Comparison of ENCODE assay signal across 13 cellular contexts in genomic region chr3:107604057-107604802, GRCh38.
A peak's percentile ranks its signal among the peaks of the same experiment; 100 is the strongest.
DNase-seq lines count a peak whose midpoint lies in the region; ATAC-seq, FAIRE-seq and TF ChIP-seq lines count a peak whose summit lies in the region.
"Had no signal": no experiment of that assay in that cellular context is flagged by ENCODE, and none has a peak within 500 bp of the region (broad histone marks: within the 10 kb centered on the region; RNA-seq: fewer than 3 reads in every experiment).

No MANE protein-coding gene starts in this region.

- no peak for FAIRE-seq in astrocyte (lab: Jason Lieb, UNC)
- FAIRE-seq: urothelium cell line had no signal

- peaks cover 6% of the 10 kb centered on the region for H3K9me3 ChIP-seq in astrocyte (ENCODE audit: insufficient read depth, low read depth, low read length)
- peaks cover 12% of the 10 kb centered on the region for H3K9me3 ChIP-seq in left ventricle myocardium inferior (replicated peaks)

- H3K9me3 Mint-ChIP-seq in activated naive CD8-positive, alpha-beta T cell treated with anti-CD3 and anti-CD28 coated beads, Interleukin-2, amount 50 U/mL, for 24 hours: peaks cover 20% of the 10 kb centered on the region
- peaks cover 17% of the 10 kb centered on the region for H3K9me3 Mint-ChIP-seq in activated naive CD8-positive, alpha-beta T cell treated with anti-CD3 and anti-CD28 coated beads for 36 hours
- H3K9me3 Mint-ChIP-seq in astrocyte (ENCODE audit: unreplicated experiment): peaks cover 2% of the 10 kb centered on the region
- H3K9me3 Mint-ChIP-seq in stimulated activated effector memory CD8-positive, alpha-beta T cell treated with anti-CD3 and anti-CD28 coated beads, Interleukin-12 subunit alpha, Interleukin-12 subunit beta, amount 100 ng/mL, for 72 hours: peaks cover 3% of the 10 kb centered on the region

- peaks cover 9% of the 10 kb centered on the region for H4K20me1 ChIP-seq in astrocyte (ENCODE audit: insufficient read depth, low read length)

- peaks cover 28% of the 10 kb centered on the region for H3K36me3 Mint-ChIP-seq in activated naive CD8-positive, alpha-beta T cell treated with anti-CD3 and anti-CD28 coated beads, Interleukin-2, amount 50 U/mL, for 24 hours (ENCODE audit: low read depth)
- H3K36me3 Mint-ChIP-seq in activated naive CD8-positive, alpha-beta T cell treated with anti-CD3 and anti-CD28 coated beads for 36 hours: peaks cover 39% of the 10 kb centered on the region
- peaks cover 23% of the 10 kb centered on the region for H3K36me3 Mint-ChIP-seq in astrocyte (ENCODE audit: low read depth, unreplicated experiment)
- no peaks in the 10 kb centered on the region for H3K36me3 Mint-ChIP-seq in stimulated activated effector memory CD8-positive, alpha-beta T cell treated with anti-CD3 and anti-CD28 coated beads, Interleukin-12 subunit alpha, Interleukin-12 subunit beta, amount 100 ng/mL, for 72 hours

- H3K4me3 Mint-ChIP-seq in activated naive CD8-positive, alpha-beta T cell treated with anti-CD3 and anti-CD28 coated beads, Interleukin-2, amount 50 U/mL, for 24 hours: no peak overlapping the region
- H3K4me3 Mint-ChIP-seq in activated naive CD8-positive, alpha-beta T cell treated with anti-CD3 and anti-CD28 coated beads for 36 hours: no peak overlapping the region
- H3K4me3 Mint-ChIP-seq in astrocyte (ENCODE audit: unreplicated experiment): no peak overlapping the region
- no peak overlapping the region for H3K4me3 Mint-ChIP-seq in stimulated activated effector memory CD8-positive, alpha-beta T cell treated with anti-CD3 and anti-CD28 coated beads, Interleukin-12 subunit alpha, Interleukin-12 subunit beta, amount 100 ng/mL, for 72 hours

- H3K4me3 ChIP-seq in astrocyte (ENCODE audit: insufficient read depth, low read depth, low read length): no peak overlapping the region
- no peak overlapping the region for H3K4me3 ChIP-seq in left ventricle myocardium inferior

- H3K27ac Mint-ChIP-seq in activated naive CD8-positive, alpha-beta T cell treated with anti-CD3 and anti-CD28 coated beads, Interleukin-2, amount 50 U/mL, for 24 hours: peak overlapping the region; percentile 14
- H3K27ac Mint-ChIP-seq in activated naive CD8-positive, alpha-beta T cell treated with anti-CD3 and anti-CD28 coated beads for 36 hours: no peak overlapping the region
- H3K27ac Mint-ChIP-seq in astrocyte (ENCODE audit: unreplicated experiment): no peak overlapping the region
- H3K27ac Mint-ChIP-seq in stimulated activated effector memory CD8-positive, alpha-beta T cell treated with anti-CD3 and anti-CD28 coated beads, Interleukin-12 subunit alpha, Interleukin-12 subunit beta, amount 100 ng/mL, for 72 hours: no peak overlapping the region

- H3K9ac ChIP-seq in astrocyte (ENCODE audit: low read length): no peak overlapping the region
- H3K9ac ChIP-seq: KMS-11 had no signal

- ATAC-seq in activated naive CD8-positive, alpha-beta T cell treated with anti-CD3 and anti-CD28 coated beads, Interleukin-2, amount 50 U/mL, for 24 hours: no peak
- peak; percentile 78 for ATAC-seq in stimulated activated effector memory CD8-positive, alpha-beta T cell treated with anti-CD3 and anti-CD28 coated beads, Interleukin-12 subunit alpha, Interleukin-12 subunit beta, amount 100 ng/mL, for 72 hours
- ATAC-seq in GM21825 (IDR thresholded peaks at IDR 0.05; ENCODE audit: unreplicated experiment): no peak

- no peak overlapping the region for H3K27ac ChIP-seq in astrocyte (ENCODE audit: low read depth, low read length)
- peak overlapping the region; percentile 82 for H3K27ac ChIP-seq in left ventricle myocardium inferior (replicated peaks)
- H3K27ac ChIP-seq: KMS-11 had no signal

- H3K27me3 Mint-ChIP-seq in activated naive CD8-positive, alpha-beta T cell treated with anti-CD3 and anti-CD28 coated beads, Interleukin-2, amount 50 U/mL, for 24 hours: no peaks in the 10 kb centered on the region
- H3K27me3 Mint-ChIP-seq in activated naive CD8-positive, alpha-beta T cell treated with anti-CD3 and anti-CD28 coated beads for 36 hours: no peaks in the 10 kb centered on the region
- no peaks in the 10 kb centered on the region for H3K27me3 Mint-ChIP-seq in astrocyte (ENCODE audit: low read depth, unreplicated experiment)

- H3K79me2 ChIP-seq in astrocyte (ENCODE audit: insufficient read depth, low read length): peaks cover 13% of the 10 kb centered on the region

- H3K4me1 ChIP-seq in astrocyte (ENCODE audit: insufficient read depth, low read length) (peaks cover 4% of the 10 kb centered on the region), left ventricle myocardium inferior (peaks cover 48% of the 10 kb centered on the region)

- intact Hi-C loops in left ventricle myocardium inferior (cut with micrococcal nuclease): no loop called here

- H3K4me1 Mint-ChIP-seq in activated naive CD8-positive, alpha-beta T cell treated with anti-CD3 and anti-CD28 coated beads, Interleukin-2, amount 50 U/mL, for 24 hours: peaks cover 32% of the 10 kb centered on the region
- H3K4me1 Mint-ChIP-seq in activated naive CD8-positive, alpha-beta T cell treated with anti-CD3 and anti-CD28 coated beads for 36 hours: peaks cover 34% of the 10 kb centered on the region
- peaks cover 32% of the 10 kb centered on the region for H3K4me1 Mint-ChIP-seq in astrocyte (ENCODE audit: low read depth, unreplicated experiment)
- peaks cover 26% of the 10 kb centered on the region for H3K4me1 Mint-ChIP-seq in stimulated activated effector memory CD8-positive, alpha-beta T cell treated with anti-CD3 and anti-CD28 coated beads, Interleukin-12 subunit alpha, Interleukin-12 subunit beta, amount 100 ng/mL, for 72 hours

- no peak for DNase-seq in activated naive CD8-positive, alpha-beta T cell treated with anti-CD3 and anti-CD28 coated beads, Interleukin-2, amount 50 U/mL, for 24 hours
- no peak for DNase-seq in activated naive CD8-positive, alpha-beta T cell treated with anti-CD3 and anti-CD28 coated beads for 36 hours
- DNase-seq in astrocyte (ENCODE audit: low read depth) (peak; percentile 58), left ventricle myocardium inferior (no peak), NCI-H82 (lab: John Stamatoyannopoulos, UW) (no peak), NCI-H187 (lab: John Stamatoyannopoulos, UW) (no peak)
- no peak for DNase-seq in stimulated activated effector memory CD8-positive, alpha-beta T cell treated with anti-CD3 and anti-CD28 coated beads, Interleukin-12 subunit alpha, Interleukin-12 subunit beta, amount 100 ng/mL, for 72 hours (ENCODE audit: low spot score in 2 of 2)
- DNase-seq: activated CD4-positive, CD25-positive, alpha-beta regulatory T cell treated with anti-CD3 and anti-CD28 coated beads, Interleukin-2, amount 50 U/mL, for 72 hours; NCI-H2029 treated with DMSO at 0.1 percent for 48 hours; nucleus accumbens had no signal

- H3K27me3 ChIP-seq in astrocyte (ENCODE audit: insufficient read depth, low read length) (no peaks in the 10 kb centered on the region), left ventricle myocardium inferior (ENCODE audit: low read depth) (no peaks in the 10 kb centered on the region)

- H2AFZ ChIP-seq in astrocyte (ENCODE audit: low read depth, low read length): no peak overlapping the region

- H3K4me2 ChIP-seq in astrocyte (ENCODE audit: low read length): no peak overlapping the region
- H3K4me2 ChIP-seq: KMS-11 had no signal

- TF ChIP-seq CTCF in astrocyte (IDR thresholded peaks at IDR 0.05; ENCODE audit: insufficient read depth, low read depth, low read length) (no peak), left ventricle myocardium inferior (IDR thresholded peaks at IDR 0.05; ENCODE audit: borderline replicate concordance) (no peak)

- H3K36me3 ChIP-seq in astrocyte (ENCODE audit: insufficient read depth, low read length) (no peaks in the 10 kb centered on the region), left ventricle myocardium inferior (no peaks in the 10 kb centered on the region)
